7 cellular contexts compared by ENCODE assay signal in the genomic region with DNA sequence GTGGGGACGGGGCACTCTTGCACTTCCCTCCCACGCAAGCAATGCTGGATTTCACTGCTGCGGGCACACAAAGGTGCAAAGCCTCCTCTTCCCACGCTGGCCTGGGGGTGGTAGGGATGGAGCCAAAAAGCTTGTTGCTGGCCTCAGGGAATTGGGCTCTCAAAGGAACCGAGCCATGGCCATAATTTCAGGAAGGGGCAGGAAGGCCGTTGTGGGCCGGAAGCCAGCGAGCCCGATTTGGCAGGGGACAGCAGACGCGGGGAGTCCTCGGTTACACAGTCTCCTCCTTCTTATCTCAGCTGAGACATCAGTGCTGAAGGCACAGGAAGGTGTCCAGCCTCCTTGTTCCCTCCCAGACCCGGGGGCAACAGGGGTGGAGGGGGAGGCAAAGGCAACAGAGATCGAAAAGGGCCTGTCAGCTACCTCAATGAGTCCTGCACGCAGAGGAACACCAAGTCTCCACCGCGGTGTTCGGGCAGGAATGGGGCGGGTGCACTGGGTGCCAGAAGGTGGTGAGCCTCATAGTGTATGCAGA. TPM values are rescaled to one million over a fixed set of nuclear protein-coding genes. Genes with fewer than 3 reads are reported as not detected.
DNase-seq lines count a peak whose midpoint lies in the region; ATAC-seq, FAIRE-seq and TF ChIP-seq lines count a peak whose summit lies in the region.

No MANE protein-coding gene starts in this region.

- no peak for TF ChIP-seq RAD21 in GM12878 (IDR thresholded peaks at IDR 0.05; ENCODE audit: insufficient read depth, low read depth, low read length)

- H4K20me1 ChIP-seq in GM12878 (ENCODE audit: control insufficient read depth, insufficient read depth), result no peaks in the 10 kb centered on the region

- H3K4me3 Mint-ChIP-seq in T-cell, result peak overlapping the region; percentile 91 to 93 (median 91)

- WGBS in GM12878 (ENCODE audit: insufficient coverage, insufficient replicate concordance, low lambda C conversion rate, missing lambda C conversion rate), result 51% methylated on average over 19 of the region's 19 CpGs
- WGBS in lower leg skin, 2 donors, result 14 to 30% methylated on average over 19 of the region's 19 CpGs
- 25% methylated on average over 16 of the region's 19 CpGs for WGBS in suprapubic skin
- 12% methylated on average over 18 of the region's 19 CpGs for WGBS in prostate gland

- TF ChIP-seq CTCF in GM12878 (IDR thresholded peaks at IDR 0.05 in 2 of 3, conservative IDR thresholded peaks at IDR 0.05 in 1 of 3; ENCODE audit: control insufficient read depth in 2 of 3, extremely low read depth in 1 of 3, insufficient read depth in 1 of 3, low read depth in 3 of 3, low read length in 3 of 3) (no peak), lower leg skin (IDR thresholded peaks at IDR 0.05) (no peak), suprapubic skin (IDR thresholded peaks at IDR 0.05) (no peak), prostate gland (IDR thresholded peaks at IDR 0.05) (no peak)

- TF ChIP-seq POLR2A in GM12878 (IDR thresholded peaks at IDR 0.05; ENCODE audit: low read depth, low read length), result no peak
- no peak for TF ChIP-seq POLR2A in lower leg skin (IDR thresholded peaks at IDR 0.05)
- no peak for TF ChIP-seq POLR2A in suprapubic skin (IDR thresholded peaks at IDR 0.05)
- TF ChIP-seq POLR2A in GM12891 (IDR thresholded peaks at IDR 0.05; ENCODE audit: low read depth, low read length), result no peak
- TF ChIP-seq POLR2A in prostate gland (IDR thresholded peaks at IDR 0.05), result no peak

- no peak overlapping the region; the same call in 1 of the 2 replicates for H2AFZ ChIP-seq in GM12878 (ENCODE audit: control insufficient read depth, low read depth, low read length)

- BruUV-seq in GM12878 (replicated peaks; lab: Mats Ljungman, UMichigan), result no TSS peak

- intact Hi-C loops in GM12878 (cut with micrococcal nuclease; ENCODE audit: unreplicated experiment) (loop anchor here (2.0 kb wide), 1 partner anchor 135 kb away; the partner anchor contains the start of gene SLFN13), lower leg skin (cut with DNase I; ENCODE audit: low total_unique reads) (loop anchor here (5.0 to 10.0 kb wide), 2 partner anchors 139 to 223 kb away; partner anchors contain the start of gene SLFN12L), prostate gland (cut with DNase I) (loop anchor here (2.0 to 5.0 kb wide), 2 partner anchors 142 to 225 kb away; no protein-coding TSS in a partner anchor)

- ATAC-seq in T-cell (replicated peaks in 1 of 4) (no peak), GM12878 (no peak), GM18502 (IDR thresholded peaks at IDR 0.05; ENCODE audit: poor library complexity, unreplicated experiment) (no peak)

- FAIRE-seq in GM12878 (lab: Jason Lieb, UNC) (no peak), GM12891 (lab: Jason Lieb, UNC) (no peak)

- CTCF ChIA-PET in T-cell (lab: Charles Lee), result interaction anchor here (0.7 to 4.3 kb wide), 11 partner anchors 28 to 247 kb away, joined by 3 to 136 read pairs (median 7); partner anchors contain the start of genes SLFN12L (in 1 of the 2) and SLFN14 (in 1 of the 2)
- CTCF ChIA-PET in GM12878 (lab: Yijun Ruan, JAX), result interaction anchor here (0.7 to 6.7 kb wide), 18 partner anchors 14 to 760 kb away, joined by 3 to 321 read pairs (median 4); partner anchors contain the start of genes SLFN12L and SLFN5

- H3K4me3 ChIP-seq in GM12878 (peak overlapping the region; percentile 52; the same call in 1 of the 2 replicates), lower leg skin (ENCODE audit: low read depth, poor library complexity, severe bottlenecking) (no peak overlapping the region), suprapubic skin (peak overlapping the region; percentile 39), prostate gland (peak overlapping the region in 1 of 2 donors; percentile 5)

- H3K27ac Mint-ChIP-seq in T-cell, result peak overlapping the region; percentile 97 to 98

- no peaks in the 10 kb centered on the region for H3K79me2 ChIP-seq in GM12878 (ENCODE audit: control insufficient read depth, insufficient read depth, low read length)

- DNase-seq in T-cell, result peak in 22 of 34 experiments; percentile 1 to 37 (median 7)
- DNase-seq in GM12878 (ENCODE audit: low read depth, low spot score), result no peak
- peak; percentile 21 to 87 for DNase-seq in lower leg skin (ENCODE audit: low spot score in 2 of 2)
- no peak for DNase-seq in suprapubic skin (ENCODE audit: low spot score in 2 of 2)
- DNase-seq in GM12891 (ENCODE audit: insufficient read length, low spot score), result no peak
- no peak for DNase-seq in prostate gland (ENCODE audit: low spot score)

- no peaks in the 10 kb centered on the region for H3K27me3 ChIP-seq in GM12878 (replicated peaks in 1 of 2; ENCODE audit: control insufficient read depth in 2 of 2, insufficient read depth in 2 of 2, low read length in 1 of 2)
- no peaks in the 10 kb centered on the region for H3K27me3 ChIP-seq in suprapubic skin
- no peaks in the 10 kb centered on the region for H3K27me3 ChIP-seq in prostate gland (replicated peaks; ENCODE audit: insufficient read depth)

- TF ChIP-seq EP300 in GM12878 (IDR thresholded peaks at IDR 0.05; ENCODE audit: borderline replicate concordance in 1 of 2, control insufficient read depth in 1 of 2, low read depth in 2 of 2, low read length in 2 of 2) (no peak), suprapubic skin (IDR thresholded peaks at IDR 0.05) (no peak)

- no peaks in the 10 kb centered on the region for H3K9me3 ChIP-seq in GM12878 (replicated peaks; ENCODE audit: control insufficient read depth, insufficient read depth, low read length)
- no peaks in the 10 kb centered on the region for H3K9me3 ChIP-seq in suprapubic skin
- H3K9me3 ChIP-seq in prostate gland, result no peaks in the 10 kb centered on the region

- no peaks in the 10 kb centered on the region for H3K36me3 Mint-ChIP-seq in T-cell

- SMC1A ChIA-PET in GM12878 (lab: Charles Lee; ENCODE audit: uncharacterized antibody, unreplicated experiment), result interaction anchor here (0.7 to 9.1 kb wide), 15 partner anchors 13 to 300 kb away, joined by 3 to 251 read pairs (median 4); partner anchors contain the start of genes SLFN11, SLFN12L and SLFN13

- in situ Hi-C loops in GM12878 (cut with MboI), result loop anchor here (5.0 kb wide), 2 partner anchors 223 to 433 kb away; partner anchors contain the start of gene SLFN12L

- POLR2A ChIA-PET in T-cell (lab: Charles Lee) (interaction anchor here (0.5 to 1.0 kb wide), 8 partner anchors 22 to 273 kb away, joined by 3 to 7 read pairs (median 3); partner anchors contain the start of gene AP2B1 (in 1 of the 2)), GM12878 (lab: Charles Lee) (interaction anchor here (0.6 to 1.0 kb wide), 2 partner anchors 149 to 221 kb away, joined by 3 read pairs; no protein-coding TSS in a partner anchor)

- RAD21 ChIA-PET in GM12878 (lab: Charles Lee; ENCODE audit: unreplicated experiment), result interaction anchor here (0.9 to 5.9 kb wide), 8 partner anchors 36 to 223 kb away, joined by 3 to 171 read pairs (median 8); partner anchors contain the start of genes SLFN11, SLFN12, SLFN12L and SLFN13

- no peak overlapping the region for H3K9ac ChIP-seq in GM12878 (ENCODE audit: control insufficient read depth, insufficient read depth, low read length)

- H3K27ac ChIP-seq in GM12878 (ENCODE audit: control insufficient read depth, insufficient read depth) (no peak overlapping the region), suprapubic skin (peak overlapping the region; percentile 43), prostate gland (no peak overlapping the region)

- H3K36me3 ChIP-seq in GM12878 (ENCODE audit: control insufficient read depth in 2 of 2, insufficient read depth in 2 of 2, low read length in 1 of 2) (no peaks in the 10 kb centered on the region), suprapubic skin (no peaks in the 10 kb centered on the region), prostate gland (no peaks in the 10 kb centered on the region)

- H3K4me1 Mint-ChIP-seq in T-cell, result peaks cover 58 to 69% (median 61%) of the 10 kb centered on the region in 3 donors

- H3K4me1 ChIP-seq in GM12878 (ENCODE audit: control insufficient read depth, insufficient read depth, low read length) (peaks cover 9% of the 10 kb centered on the region), suprapubic skin (peaks cover 35% of the 10 kb centered on the region), prostate gland (replicated peaks) (peaks cover 3% of the 10 kb centered on the region)

- H3K9me3 Mint-ChIP-seq in T-cell, result peaks cover 0 to 7% (median 2%) of the 10 kb centered on the region in 3 donors

- no peaks in the 10 kb centered on the region for H3K27me3 Mint-ChIP-seq in T-cell

- peak overlapping the region; percentile 72 for H3K4me2 ChIP-seq in GM12878 (ENCODE audit: control insufficient read depth, insufficient read depth)

TF ChIP-seq in GM12891, 5 proteins besides CTCF, POLR2A, EP300 and RAD21:
- TF ChIP-seq POLR2AphosphoS5 (IDR thresholded peaks at IDR 0.05; ENCODE audit: low read depth, low read length) (no peak), TAF1 (IDR thresholded peaks at IDR 0.05; ENCODE audit: low read depth, low read length) (no peak), SPI1 (IDR thresholded peaks at IDR 0.05; ENCODE audit: low read depth, low read length) (no peak), PAX5 (IDR thresholded peaks at IDR 0.05; ENCODE audit: insufficient read depth, low read length, severe bottlenecking) (no peak), POU2F2 (IDR thresholded peaks at IDR 0.05; ENCODE audit: low read depth, low read length) (no peak)

RNA-seq across cellular contexts. Expression of gene SLFN11, which starts 59.5 kb away (rescaled TPM):
- total RNA-seq in T-cell (10 to 100 TPM; 22.2 to 43.2 (median 31.0) TPM), GM12878 (2014; rRNA removed) (28.4 and 37.5 TPM in 2 replicates), GM12878 (2014; rRNA removed; fragmentation: Illumina TruSeq; extraction: Trizol) (38.9 and 39.7 TPM in 2 replicates), GM12878 (2021) (30.9 and 33.7 TPM in 2 replicates), lower leg skin (10 to 100 TPM in 1 of 4 donors, 1 to 10 TPM in 3; 3.3 to 11.4 (median 7.0) TPM), suprapubic skin (10 to 100 TPM in 1 of 4 donors, 1 to 10 TPM in 3; 3.4 to 10.7 (median 5.0) TPM), prostate gland (1 to 10 TPM; 7.7 TPM)
- total RNA-seq in GM12878 (2013; cell fraction: nucleolus; rRNA removed), result 4.4 and 6.0 TPM in 2 replicates
- polyA plus RNA-seq in GM12878 (2011; ENCODE audit: low read depth), result 3.4 TPM
- polyA plus RNA-seq in GM12878 (2011; rRNA removed) (2.1 and 2.5 TPM in 2 replicates), GM12878 (2014; fragmentation: Illumina TruSeq; extraction: Trizol) (34.3 and 43.8 TPM in 2 replicates), GM12878 (2014; fragmentation: Nextera tagmentation; extraction: Ambion mirVana) (1 to 10 TPM; 7.9 to 8.0 TPM), GM12878 (2014; rRNA removed) (26.5 and 30.5 TPM in 2 replicates), GM12878 (2016; fragmentation: Nextera tagmentation; extraction: Ambion mirVana) (10 to 100 TPM; 30.6 to 33.8 TPM)
- 0.96 and 1.1 TPM in 2 replicates for polyA plus RNA-seq in GM12878 (2011; cell fraction: cytosol; rRNA removed)
- 2.6 and 3.2 TPM in 2 replicates for polyA plus RNA-seq in GM12878 (2011; cell fraction: nucleus; rRNA removed)
- 3.8 and 5.4 TPM in 2 replicates for polyA plus RNA-seq in GM12878 (2012)
- polyA minus RNA-seq in GM12878 (2011; rRNA and poly(A)+ RNA removed), result 2.2 and 3.1 TPM in 2 replicates
- polyA minus RNA-seq in GM12878 (2011; cell fraction: cytosol; rRNA and poly(A)+ RNA removed), result 1.0 and 1.6 TPM in 2 replicates
- polyA minus RNA-seq in GM12878 (2011; cell fraction: nucleus; rRNA and poly(A)+ RNA removed), result 1.1 and 1.5 TPM in 2 replicates
- polyA plus RNA-seq in GM12891 (2012; ENCODE audit: low read depth, missing spikeins), result 3.3 TPM

Comparison
In these comparisons a context has a peak if more than half of its experiments do, and no peak if none do; other contexts are left out.
1. DNase-seq: peak in T-cell (22 of 34) and lower leg skin (2 of 2); none in GM12878 (single experiment), suprapubic skin (0 of 2), GM12891 (single experiment) and prostate gland (single experiment).